1 cellular context compared by ENCODE assay signal in the genomic region with DNA sequence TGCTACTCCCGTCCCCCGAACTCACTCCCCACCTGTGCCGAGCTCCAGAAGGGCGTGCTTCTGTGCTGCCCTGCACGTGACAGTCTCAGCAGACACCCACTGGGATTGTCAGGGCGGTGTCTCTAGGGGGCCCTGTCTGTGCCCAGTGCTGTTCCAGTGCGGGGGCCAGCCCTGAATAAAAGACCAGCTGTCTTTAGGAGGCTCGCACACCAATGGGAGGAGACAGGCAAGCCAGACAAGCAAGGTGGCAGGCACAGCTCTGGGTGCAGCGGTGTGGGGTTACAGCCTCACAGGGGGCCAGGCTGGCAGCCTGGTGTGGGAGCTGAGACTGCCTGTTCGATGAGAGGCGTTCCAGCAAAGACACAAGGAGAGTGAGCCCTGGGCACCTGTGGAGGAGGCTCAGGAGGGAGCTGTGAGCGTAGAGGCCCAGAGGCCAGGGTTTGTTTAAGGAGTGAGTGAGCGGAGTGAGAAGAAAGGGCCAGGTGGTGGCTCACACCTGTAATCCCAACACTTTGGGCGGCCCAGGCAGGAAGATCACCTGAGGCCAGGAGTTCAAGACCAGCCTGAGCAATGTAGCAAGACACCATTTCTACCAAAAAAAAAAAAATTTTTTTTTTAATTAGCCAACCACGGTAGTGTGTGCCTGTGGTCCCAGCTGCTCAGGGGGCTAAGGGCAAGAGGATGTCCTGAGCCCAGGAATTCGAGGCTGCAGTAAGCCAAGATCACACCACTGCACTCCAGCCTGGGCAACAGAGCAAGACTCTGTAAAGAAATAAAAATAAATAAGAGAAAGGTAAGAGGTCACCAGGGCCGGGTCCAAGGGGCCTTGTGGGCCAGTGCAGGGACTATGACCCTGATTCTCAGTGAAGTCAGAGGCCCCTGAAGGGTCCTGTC.
TF ChIP-seq lines count a peak whose summit lies in the region.

No MANE protein-coding gene starts in this region.

TF ChIP-seq in WTC11, 78 proteins besides CTCF, POLR2A, EP300 and RAD21 (continued from another document):
- TF ChIP-seq, protein P1, sequence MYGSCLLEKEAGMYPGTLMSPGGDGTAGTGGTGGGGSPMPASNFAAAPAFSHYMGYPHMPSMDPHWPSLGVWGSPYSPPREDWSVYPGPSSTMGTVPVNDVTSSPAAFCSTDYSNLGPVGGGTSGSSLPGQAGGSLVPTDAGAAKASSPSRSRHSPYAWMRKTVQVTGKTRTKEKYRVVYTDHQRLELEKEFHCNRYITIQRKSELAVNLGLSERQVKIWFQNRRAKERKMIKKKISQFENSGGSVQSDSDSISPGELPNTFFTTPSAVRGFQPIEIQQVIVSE (CRISPR knock-in tag; IDR thresholded peaks at IDR 0.05; ENCODE audit: borderline replicate concordance), result no peak
- TF ChIP-seq, protein P2, sequence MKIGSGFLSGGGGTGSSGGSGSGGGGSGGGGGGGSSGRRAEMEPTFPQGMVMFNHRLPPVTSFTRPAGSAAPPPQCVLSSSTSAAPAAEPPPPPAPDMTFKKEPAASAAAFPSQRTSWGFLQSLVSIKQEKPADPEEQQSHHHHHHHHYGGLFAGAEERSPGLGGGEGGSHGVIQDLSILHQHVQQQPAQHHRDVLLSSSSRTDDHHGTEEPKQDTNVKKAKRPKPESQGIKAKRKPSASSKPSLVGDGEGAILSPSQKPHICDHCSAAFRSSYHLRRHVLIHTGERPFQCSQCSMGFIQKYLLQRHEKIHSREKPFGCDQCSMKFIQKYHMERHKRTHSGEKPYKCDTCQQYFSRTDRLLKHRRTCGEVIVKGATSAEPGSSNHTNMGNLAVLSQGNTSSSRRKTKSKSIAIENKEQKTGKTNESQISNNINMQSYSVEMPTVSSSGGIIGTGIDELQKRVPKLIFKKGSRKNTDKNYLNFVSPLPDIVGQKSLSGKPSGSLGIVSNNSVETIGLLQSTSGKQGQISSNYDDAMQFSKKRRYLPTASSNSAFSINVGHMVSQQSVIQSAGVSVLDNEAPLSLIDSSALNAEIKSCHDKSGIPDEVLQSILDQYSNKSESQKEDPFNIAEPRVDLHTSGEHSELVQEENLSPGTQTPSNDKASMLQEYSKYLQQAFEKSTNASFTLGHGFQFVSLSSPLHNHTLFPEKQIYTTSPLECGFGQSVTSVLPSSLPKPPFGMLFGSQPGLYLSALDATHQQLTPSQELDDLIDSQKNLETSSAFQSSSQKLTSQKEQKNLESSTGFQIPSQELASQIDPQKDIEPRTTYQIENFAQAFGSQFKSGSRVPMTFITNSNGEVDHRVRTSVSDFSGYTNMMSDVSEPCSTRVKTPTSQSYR (CRISPR knock-in tag; IDR thresholded peaks at IDR 0.05), result no peak
